In genomic region chr16:76243620-76244019, GRCh38 we compare ENCODE assay signal across 9 cellular contexts. TPM values are rescaled to one million over a fixed set of nuclear protein-coding genes. Genes with fewer than 3 reads are reported as not detected.
"Had no signal": no experiment of that assay in that cellular context is flagged by ENCODE, and none has a peak within 500 bp of the region (broad histone marks: within the 10 kb centered on the region; RNA-seq: fewer than 3 reads in every experiment).

No MANE protein-coding gene starts in this region.

- FAIRE-seq: H54, HTR-8/SVneo had no signal

- H2AFZ ChIP-seq: GM23248 had no signal

- DNase-seq: GM23248, GOT3, H9, HCEC 1CT, KBM-7 had no signal

- H3K4me3 ChIP-seq: GM23248 had no signal

- H3K4me2 ChIP-seq: KMS-11 had no signal

- H3K9ac ChIP-seq: GM23248, KMS-11 had no signal

- H3K27ac ChIP-seq: GM23248, KMS-11 had no signal

RNA-seq across cellular contexts. Expression of gene CNTNAP4, which starts 33.6 kb away (rescaled TPM):
- total RNA-seq: GM23248, H9, HT-29 had no signal
- polyA plus RNA-seq: GM23248 had no signal
